Comparison of ENCODE assay signal across 1 cellular context in genomic region chr1:151198254-151199127, GRCh38.
TF ChIP-seq lines count a peak whose summit lies in the region.

PIP5K1A (plus strand) TSS chr1:151198552; CDS start chr1:151198997, 445 bp downstream.

TF ChIP-seq in HepG2, 621 proteins besides CTCF, POLR2A, EP300 and RAD21 (continued from another document and continues in another):
- peak; percentile 55 for TF ChIP-seq ARID4A (CRISPR knock-in tag; IDR thresholded peaks at IDR 0.05; ENCODE audit: borderline replicate concordance)
- TF ChIP-seq YEATS2 (CRISPR knock-in tag; IDR thresholded peaks at IDR 0.05; ENCODE audit: borderline replicate concordance) = peak; percentile 82; the same call in 1 of the 2 replicates
- TF ChIP-seq, protein P1, sequence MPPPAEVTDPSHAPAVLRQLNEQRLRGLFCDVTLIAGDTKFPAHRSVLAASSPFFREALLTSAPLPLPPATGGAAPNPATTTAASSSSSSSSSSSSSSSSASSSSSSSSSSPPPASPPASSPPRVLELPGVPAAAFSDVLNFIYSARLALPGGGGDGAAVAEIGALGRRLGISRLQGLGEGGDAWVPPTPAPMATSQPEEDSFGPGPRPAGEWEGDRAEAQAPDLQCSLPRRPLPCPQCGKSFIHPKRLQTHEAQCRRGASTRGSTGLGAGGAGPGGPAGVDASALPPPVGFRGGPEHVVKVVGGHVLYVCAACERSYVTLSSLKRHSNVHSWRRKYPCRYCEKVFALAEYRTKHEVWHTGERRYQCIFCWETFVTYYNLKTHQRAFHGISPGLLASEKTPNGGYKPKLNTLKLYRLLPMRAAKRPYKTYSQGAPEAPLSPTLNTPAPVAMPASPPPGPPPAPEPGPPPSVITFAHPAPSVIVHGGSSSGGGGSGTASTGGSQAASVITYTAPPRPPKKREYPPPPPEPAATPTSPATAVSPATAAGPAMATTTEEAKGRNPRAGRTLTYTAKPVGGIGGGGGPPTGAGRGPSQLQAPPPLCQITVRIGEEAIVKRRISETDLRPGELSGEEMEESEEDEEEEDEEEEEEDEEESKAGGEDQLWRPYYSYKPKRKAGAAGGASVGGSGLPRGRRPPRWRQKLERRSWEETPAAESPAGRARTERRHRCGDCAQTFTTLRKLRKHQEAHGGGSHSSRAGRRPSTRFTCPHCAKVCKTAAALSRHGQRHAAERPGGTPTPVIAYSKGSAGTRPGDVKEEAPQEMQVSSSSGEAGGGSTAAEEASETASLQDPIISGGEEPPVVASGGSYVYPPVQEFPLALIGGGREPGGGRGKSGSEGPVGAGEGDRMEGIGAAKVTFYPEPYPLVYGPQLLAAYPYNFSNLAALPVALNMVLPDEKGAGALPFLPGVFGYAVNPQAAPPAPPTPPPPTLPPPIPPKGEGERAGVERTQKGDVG (CRISPR knock-in tag; IDR thresholded peaks at IDR 0.05; ENCODE audit: borderline replicate concordance) = no peak
- peak; percentile 68 for TF ChIP-seq RFXAP (CRISPR knock-in tag; IDR thresholded peaks at IDR 0.05; ENCODE audit: borderline replicate concordance)
- peak; percentile 24; the same call in 1 of the 2 replicates for TF ChIP-seq ZNF83 (CRISPR knock-in tag; IDR thresholded peaks at IDR 0.05; ENCODE audit: borderline replicate concordance)
- TF ChIP-seq ZBTB7A (CRISPR knock-in tag; IDR thresholded peaks at IDR 0.05) = 0 out of 2 replicates have a peak, but pooled peaks have one; percentile 36
- 0 out of 2 replicates have a peak, but pooled peaks have one; percentile 19 for TF ChIP-seq ZNF788 (CRISPR knock-in tag; IDR thresholded peaks at IDR 0.05; ENCODE audit: borderline replicate concordance)
- peak; percentile 68; the same call in 1 of the 2 replicates for TF ChIP-seq SMAD9 (CRISPR knock-in tag; IDR thresholded peaks at IDR 0.05)
- no peak for TF ChIP-seq MZF1 (CRISPR knock-in tag; IDR thresholded peaks at IDR 0.05; ENCODE audit: borderline replicate concordance)
- no peak for TF ChIP-seq ZNF205 (CRISPR knock-in tag; IDR thresholded peaks at IDR 0.05)
- TF ChIP-seq MEF2D (CRISPR knock-in tag; IDR thresholded peaks at IDR 0.05) = 0 out of 2 replicates have a peak, but pooled peaks have one; percentile 33
- no peak for TF ChIP-seq PPARG (CRISPR knock-in tag; conservative IDR thresholded peaks at IDR 0.05)
- peak; percentile 88 for TF ChIP-seq POGZ (CRISPR knock-in tag; IDR thresholded peaks at IDR 0.05)
- TF ChIP-seq SP4 (CRISPR knock-in tag; IDR thresholded peaks at IDR 0.05) = peak; percentile 45
- TF ChIP-seq ZNF136 (CRISPR knock-in tag; IDR thresholded peaks at IDR 0.05; ENCODE audit: low read depth) = 0 out of 2 replicates have a peak, but pooled peaks have one; percentile 31
- TF ChIP-seq DMAP1 (CRISPR knock-in tag; IDR thresholded peaks at IDR 0.05) = peak; percentile 53; the same call in 1 of the 2 replicates
- TF ChIP-seq ZNF781 (CRISPR knock-in tag; IDR thresholded peaks at IDR 0.05; ENCODE audit: borderline replicate concordance, not compliant biosample characterization) = no peak
- peak; percentile 19; the same call in 1 of the 2 replicates for TF ChIP-seq ZNF501 (CRISPR knock-in tag; IDR thresholded peaks at IDR 0.05)
- TF ChIP-seq ERF (CRISPR knock-in tag; IDR thresholded peaks at IDR 0.05) = peak; percentile 45; the same call in 1 of the 2 replicates
- TF ChIP-seq KAT7 (CRISPR knock-in tag; IDR thresholded peaks at IDR 0.05; ENCODE audit: borderline replicate concordance) = no peak; the same call in 1 of the 2 replicates
- peak; percentile 39; the same call in 1 of the 2 replicates for TF ChIP-seq NCOR1 (IDR thresholded peaks at IDR 0.05; ENCODE audit: borderline replicate concordance, low read length)
- no peak for TF ChIP-seq ZNF619 (CRISPR knock-in tag; IDR thresholded peaks at IDR 0.05)
- no peak for TF ChIP-seq SP1 (IDR thresholded peaks at IDR 0.05)
- TF ChIP-seq SP1 (CRISPR knock-in tag; IDR thresholded peaks at IDR 0.05) = peak; percentile 14; the same call in 1 of the 2 replicates
- TF ChIP-seq MAX (IDR thresholded peaks at IDR 0.05) = peak; percentile 87
- peak; percentile 21; the same call in 1 of the 2 replicates for TF ChIP-seq NFKBIZ (CRISPR knock-in tag; IDR thresholded peaks at IDR 0.05)
- no peak for TF ChIP-seq MAZ (IDR thresholded peaks at IDR 0.05; ENCODE audit: borderline replicate concordance, low read depth, low read length)
- peak; percentile 58 for TF ChIP-seq MAZ (CRISPR knock-in tag; IDR thresholded peaks at IDR 0.05; ENCODE audit: low read depth)
- peak; percentile 49 for TF ChIP-seq RBM39 (IDR thresholded peaks at IDR 0.05; ENCODE audit: low read depth, low read length, poor library complexity, severe bottlenecking)
- peak; percentile 86 for TF ChIP-seq POLR2AphosphoS5 (IDR thresholded peaks at IDR 0.05; ENCODE audit: low read depth, low read length)
- TF ChIP-seq, protein P2, sequence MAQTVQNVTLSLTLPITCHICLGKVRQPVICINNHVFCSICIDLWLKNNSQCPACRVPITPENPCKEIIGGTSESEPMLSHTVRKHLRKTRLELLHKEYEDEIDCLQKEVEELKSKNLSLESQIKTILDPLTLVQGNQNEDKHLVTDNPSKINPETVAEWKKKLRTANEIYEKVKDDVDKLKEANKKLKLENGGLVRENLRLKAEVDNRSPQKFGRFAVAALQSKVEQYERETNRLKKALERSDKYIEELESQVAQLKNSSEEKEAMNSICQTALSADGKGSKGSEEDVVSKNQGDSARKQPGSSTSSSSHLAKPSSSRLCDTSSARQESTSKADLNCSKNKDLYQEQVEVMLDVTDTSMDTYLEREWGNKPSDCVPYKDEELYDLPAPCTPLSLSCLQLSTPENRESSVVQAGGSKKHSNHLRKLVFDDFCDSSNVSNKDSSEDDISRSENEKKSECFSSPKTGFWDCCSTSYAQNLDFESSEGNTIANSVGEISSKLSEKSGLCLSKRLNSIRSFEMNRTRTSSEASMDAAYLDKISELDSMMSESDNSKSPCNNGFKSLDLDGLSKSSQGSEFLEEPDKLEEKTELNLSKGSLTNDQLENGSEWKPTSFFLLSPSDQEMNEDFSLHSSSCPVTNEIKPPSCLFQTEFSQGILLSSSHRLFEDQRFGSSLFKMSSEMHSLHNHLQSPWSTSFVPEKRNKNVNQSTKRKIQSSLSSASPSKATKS (CRISPR knock-in tag; IDR thresholded peaks at IDR 0.05) = peak; percentile 49; the same call in 1 of the 2 replicates
- TF ChIP-seq MLXIP (CRISPR knock-in tag; IDR thresholded peaks at IDR 0.05; ENCODE audit: borderline replicate concordance) = 0 out of 2 replicates have a peak, but pooled peaks have one; percentile 10
- TF ChIP-seq, protein P3, sequence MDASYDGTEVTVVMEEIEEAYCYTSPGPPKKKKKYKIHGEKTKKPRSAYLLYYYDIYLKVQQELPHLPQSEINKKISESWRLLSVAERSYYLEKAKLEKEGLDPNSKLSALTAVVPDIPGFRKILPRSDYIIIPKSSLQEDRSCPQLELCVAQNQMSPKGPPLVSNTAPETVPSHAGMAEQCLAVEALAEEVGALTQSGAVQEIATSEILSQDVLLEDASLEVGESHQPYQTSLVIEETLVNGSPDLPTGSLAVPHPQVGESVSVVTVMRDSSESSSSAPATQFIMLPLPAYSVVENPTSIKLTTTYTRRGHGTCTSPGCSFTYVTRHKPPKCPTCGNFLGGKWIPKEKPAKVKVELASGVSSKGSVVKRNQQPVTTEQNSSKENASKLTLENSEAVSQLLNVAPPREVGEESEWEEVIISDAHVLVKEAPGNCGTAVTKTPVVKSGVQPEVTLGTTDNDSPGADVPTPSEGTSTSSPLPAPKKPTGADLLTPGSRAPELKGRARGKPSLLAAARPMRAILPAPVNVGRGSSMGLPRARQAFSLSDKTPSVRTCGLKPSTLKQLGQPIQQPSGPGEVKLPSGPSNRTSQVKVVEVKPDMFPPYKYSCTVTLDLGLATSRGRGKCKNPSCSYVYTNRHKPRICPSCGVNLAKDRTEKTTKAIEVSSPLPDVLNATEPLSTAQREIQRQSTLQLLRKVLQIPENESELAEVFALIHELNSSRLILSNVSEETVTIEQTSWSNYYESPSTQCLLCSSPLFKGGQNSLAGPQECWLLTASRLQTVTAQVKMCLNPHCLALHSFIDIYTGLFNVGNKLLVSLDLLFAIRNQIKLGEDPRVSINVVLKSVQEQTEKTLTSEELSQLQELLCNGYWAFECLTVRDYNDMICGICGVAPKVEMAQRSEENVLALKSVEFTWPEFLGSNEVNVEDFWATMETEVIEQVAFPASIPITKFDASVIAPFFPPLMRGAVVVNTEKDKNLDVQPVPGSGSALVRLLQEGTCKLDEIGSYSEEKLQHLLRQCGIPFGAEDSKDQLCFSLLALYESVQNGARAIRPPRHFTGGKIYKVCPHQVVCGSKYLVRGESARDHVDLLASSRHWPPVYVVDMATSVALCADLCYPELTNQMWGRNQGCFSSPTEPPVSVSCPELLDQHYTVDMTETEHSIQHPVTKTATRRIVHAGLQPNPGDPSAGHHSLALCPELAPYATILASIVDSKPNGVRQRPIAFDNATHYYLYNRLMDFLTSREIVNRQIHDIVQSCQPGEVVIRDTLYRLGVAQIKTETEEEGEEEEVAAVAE (CRISPR knock-in tag; IDR thresholded peaks at IDR 0.05; ENCODE audit: borderline replicate concordance) = peak; percentile 74
- TF ChIP-seq, protein P4, sequence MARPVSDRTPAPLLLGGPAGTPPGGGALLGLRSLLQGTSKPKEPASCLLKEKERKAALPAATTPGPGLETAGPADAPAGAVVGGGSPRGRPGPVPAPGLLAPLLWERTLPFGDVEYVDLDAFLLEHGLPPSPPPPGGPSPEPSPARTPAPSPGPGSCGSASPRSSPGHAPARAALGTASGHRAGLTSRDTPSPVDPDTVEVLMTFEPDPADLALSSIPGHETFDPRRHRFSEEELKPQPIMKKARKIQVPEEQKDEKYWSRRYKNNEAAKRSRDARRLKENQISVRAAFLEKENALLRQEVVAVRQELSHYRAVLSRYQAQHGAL (CRISPR knock-in tag; IDR thresholded peaks at IDR 0.05; ENCODE audit: not compliant biosample characterization) = no peak
- TF ChIP-seq ZNF597 (CRISPR knock-in tag; IDR thresholded peaks at IDR 0.05) = no peak
- TF ChIP-seq ZNF607 (CRISPR knock-in tag; IDR thresholded peaks at IDR 0.05; ENCODE audit: borderline replicate concordance) = 0 out of 2 replicates have a peak, but pooled peaks have one; percentile 65
- TF ChIP-seq KDM2A (CRISPR knock-in tag; IDR thresholded peaks at IDR 0.05; ENCODE audit: borderline replicate concordance, low read depth) = peak; percentile 22; the same call in 1 of the 2 replicates
- 0 out of 2 replicates have a peak, but pooled peaks have one; percentile 14 for TF ChIP-seq ZBTB20 (CRISPR knock-in tag; IDR thresholded peaks at IDR 0.05; ENCODE audit: borderline replicate concordance, low read depth)
